ENCODE assay signal across 9 cellular contexts in the genomic region with DNA sequence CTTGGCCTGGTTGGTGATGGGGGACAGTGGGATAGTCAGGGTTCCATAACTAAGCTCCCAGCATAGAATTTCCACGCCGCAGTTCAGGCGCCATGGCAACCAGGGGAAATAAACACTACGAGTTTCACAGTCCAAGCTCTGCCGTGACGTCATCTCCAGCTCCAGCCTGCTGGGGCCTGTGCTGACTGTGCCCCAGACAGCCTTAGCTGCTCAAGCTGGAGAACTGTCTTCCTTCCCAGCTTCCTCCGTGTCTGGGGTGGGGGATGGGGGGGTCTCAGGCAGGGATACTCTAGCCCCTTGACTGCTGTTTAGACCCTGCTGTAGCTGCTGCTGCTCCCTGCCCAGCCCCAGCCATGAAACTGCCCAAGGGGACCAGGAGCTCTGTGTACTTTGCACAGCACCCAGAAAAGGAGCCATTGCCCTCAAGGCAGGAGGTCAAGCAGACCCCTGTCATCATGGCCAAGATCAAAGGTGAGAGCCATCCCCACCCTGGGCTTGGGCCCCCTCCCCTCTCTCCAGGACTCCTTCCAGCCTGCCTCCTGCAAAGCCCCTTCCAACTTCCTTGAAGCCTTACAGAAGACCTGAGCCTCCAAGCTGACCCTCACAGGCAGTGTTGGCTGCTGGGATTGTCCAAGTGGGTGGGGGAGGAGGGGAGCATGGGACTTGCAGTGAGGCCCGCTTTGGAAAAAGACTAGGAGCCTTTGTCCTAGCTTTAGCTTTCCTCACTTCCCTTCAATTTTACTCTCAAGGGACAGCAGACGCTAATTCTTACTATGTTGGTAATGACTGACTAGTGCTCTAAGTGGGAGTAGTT. TPM values are rescaled to one million over a fixed set of nuclear protein-coding genes. Genes with fewer than 3 reads are reported as not detected.
DNase-seq lines count a peak whose midpoint lies in the region; ATAC-seq and TF ChIP-seq lines count a peak whose summit lies in the region.
"Had no signal": no experiment of that assay in that cellular context is flagged by ENCODE, and none has a peak within 500 bp of the region (broad histone marks: within the 10 kb centered on the region; RNA-seq: fewer than 3 reads in every experiment).

No MANE protein-coding gene starts in this region.

- no peaks in the 10 kb centered on the region for H3K36me3 ChIP-seq in SJCRH30
- no peaks in the 10 kb centered on the region for H3K36me3 ChIP-seq in spleen

- intact Hi-C loops in spleen (cut with DNase I; ENCODE audit: low total_unique reads): no loop called here

- ATAC-seq in GM21423 (IDR thresholded peaks at IDR 0.05; ENCODE audit: unreplicated experiment): no peak

- H3K4me3 ChIP-seq in HL-60 (replicated peaks; ENCODE audit: insufficient read depth, low read length) (no peak overlapping the region), SJCRH30 (no peak overlapping the region), choroid plexus epithelial cell (ENCODE audit: low read depth, low read length) (no peak overlapping the region), spleen (no peak overlapping the region)

- peak; percentile 83 for DNase-seq in GM10266 (ENCODE audit: extremely low spot score)
- DNase-seq in HL-60 (ENCODE audit: low read depth in 1 of 2, low spot score in 1 of 2): peak; percentile 56 to 83
- peak; percentile 85 to 86 for DNase-seq in SJCRH30
- DNase-seq in choroid plexus epithelial cell (ENCODE audit: low read depth): peak; percentile 97
- peak; percentile 91 for DNase-seq in kidney tubule cell (ENCODE audit: low spot score)
- peak; percentile 80 for DNase-seq in spleen
- DNase-seq in activated gamma-delta T cell (lab: John Stamatoyannopoulos, UW): no peak

- H3K27ac ChIP-seq in HL-60 (replicated peaks): peak overlapping the region; percentile 31; the same call in 1 of the 2 replicates
- no peak overlapping the region for H3K27ac ChIP-seq in SJCRH30
- peak overlapping the region in 7 of 8 donors; percentile 52 to 76 (median 71) for H3K27ac ChIP-seq in spleen

- no peak for TF ChIP-seq POLR2A in spleen (IDR thresholded peaks at IDR 0.05)

- H3K9me3 ChIP-seq in SJCRH30 (replicated peaks) (no peaks in the 10 kb centered on the region), spleen (no peaks in the 10 kb centered on the region)

- H3K27me3 ChIP-seq in HL-60 (ENCODE audit: insufficient read depth, poor library complexity, severe bottlenecking): no peaks in the 10 kb centered on the region
- no peaks in the 10 kb centered on the region; the same call in 1 of the 2 replicates for H3K27me3 ChIP-seq in SJCRH30
- peaks cover 0 to 10% (median 0%) of the 10 kb centered on the region in 7 donors for H3K27me3 ChIP-seq in spleen (replicated peaks in 1 of 7)

- H3K4me1 ChIP-seq in SJCRH30 (peaks cover 16% of the 10 kb centered on the region), spleen (peaks cover 0 to 30% (median 18%) of the 10 kb centered on the region in 6 donors)

- WGBS in spleen, 5 donors: 32 to 95% (median 41%) methylated on average over 2 to 9 of the region's 9 CpGs

- no peak for TF ChIP-seq CTCF in GM10266 (IDR thresholded peaks at IDR 0.05; ENCODE audit: control insufficient read depth, insufficient read depth, low read depth, missing control alignments)
- no peak for TF ChIP-seq CTCF in HL-60 (IDR thresholded peaks at IDR 0.05; ENCODE audit: insufficient read depth, low read length)
- no peak for TF ChIP-seq CTCF in choroid plexus epithelial cell (conservative IDR thresholded peaks at IDR 0.05; ENCODE audit: low read depth, low read length)
- no peak for TF ChIP-seq CTCF in spleen (IDR thresholded peaks at IDR 0.05 in 8 of 11, conservative IDR thresholded peaks at IDR 0.05 in 3 of 11)

RNA-seq across cellular contexts. Expression of a gene that starts 11.4 kb away (rescaled TPM):
- 10.4 and 11.1 TPM in 2 replicates for total RNA-seq in SJCRH30 (2014; rRNA removed; shearing (Covaris generic))
- 10 to 100 TPM in 4 of 7 donors, 1 to 10 TPM in 3; 4.1 to 28.6 (median 10.2) TPM for total RNA-seq in spleen
- polyA plus RNA-seq in spleen: 1 to 10 TPM in 2 of 3 donors, under 1 TPM in 1; 0.89 to 4.9 (median 1.3) TPM
- total RNA-seq: T-helper 1 cell treated with Interleukin-12 subunit alpha and Interleukin-12 subunit beta and Interleukin-4 antibody, amounts not matched to agents 30 ng/mL and 1 ng/mL, for 36 hours had no signal
